In genomic region chr10:119597405-119598186, GRCh38 we compare ENCODE assay signal across 8 cellular contexts. TPM values are rescaled to one million over a fixed set of nuclear protein-coding genes. Genes with fewer than 3 reads are reported as not detected.
DNase-seq lines count a peak whose midpoint lies in the region; ATAC-seq and TF ChIP-seq lines count a peak whose summit lies in the region.

No MANE protein-coding gene starts in this region.

- H3K36me3 ChIP-seq in BE2C (peaks cover 15% of the 10 kb centered on the region), iPS-15b (ENCODE audit: control insufficient read depth, insufficient read depth, low read length) (no peaks in the 10 kb centered on the region), thoracic aorta (no peaks in the 10 kb centered on the region)

- TF ChIP-seq CTCF in BE2C (IDR thresholded peaks at IDR 0.05; ENCODE audit: low read depth, low read length) (no peak), GM20000 (IDR thresholded peaks at IDR 0.05; ENCODE audit: extremely low read depth, missing control alignments) (no peak), WI38 (IDR thresholded peaks at IDR 0.05; ENCODE audit: low read depth, low read length) (no peak), thoracic aorta (IDR thresholded peaks at IDR 0.05) (no peak)

- peak overlapping the region in 1 of 2 donors; percentile 98 for H3K27ac ChIP-seq in thoracic aorta

- no peaks in the 10 kb centered on the region for H3K9me3 ChIP-seq in BE2C
- no peaks in the 10 kb centered on the region for H3K9me3 ChIP-seq in iPS-15b (ENCODE audit: control insufficient read depth, insufficient read depth, low read length)
- no peaks in the 10 kb centered on the region for H3K9me3 ChIP-seq in thoracic aorta

- ATAC-seq in thoracic aorta (ENCODE audit: insufficient number of reproducible peaks, low FRiP score, low read depth), result no peak
- ATAC-seq in HG03097 (IDR thresholded peaks at IDR 0.05; ENCODE audit: low FRiP score, unreplicated experiment), result no peak
- no peak for ATAC-seq in GM19463 (IDR thresholded peaks at IDR 0.05; ENCODE audit: unreplicated experiment)

- H3K4me1 ChIP-seq in BE2C (peaks cover under 1% of the 10 kb centered on the region), iPS-15b (ENCODE audit: control insufficient read depth, insufficient read depth, low read length) (peaks cover 9% of the 10 kb centered on the region), thoracic aorta (ENCODE audit: control insufficient read depth in 1 of 2, low read depth in 2 of 2) (peaks cover 20 to 35% of the 10 kb centered on the region in 2 donors)

- H3K4me3 ChIP-seq in BE2C (ENCODE audit: low read depth, low read length) (peak overlapping the region; percentile 67), WI38 (ENCODE audit: low read depth, low read length) (peak overlapping the region; percentile 79), iPS-15b (ENCODE audit: low read depth, low read length) (peak overlapping the region; percentile 80), thoracic aorta (peak overlapping the region; percentile 92)

- peak overlapping the region; percentile 85 for H3K9ac ChIP-seq in iPS-15b (ENCODE audit: low read depth, low read length)

- no peaks in the 10 kb centered on the region for H3K27me3 ChIP-seq in BE2C
- no peaks in the 10 kb centered on the region for H3K27me3 ChIP-seq in iPS-15b (ENCODE audit: control insufficient read depth, insufficient read depth, low read length)
- H3K27me3 ChIP-seq in thoracic aorta (replicated peaks; ENCODE audit: insufficient read depth), result no peaks in the 10 kb centered on the region

- DNase-seq in BE2C (no peak), GM20000 (ENCODE audit: low spot score) (peak; percentile 51), thoracic aorta (ENCODE audit: low spot score) (no peak)
- DNase-seq in activated CD8-positive, alpha-beta memory T cell treated with anti-CD3 and anti-CD28 coated beads, Interleukin-2, amount 50 U/mL, for 4 hours, result no peak

RNA-seq across cellular contexts. Expression of gene TIAL1, which starts 0.8 kb away (rescaled TPM):
- 84.4 TPM for polyA plus RNA-seq in BE2C (2012; ENCODE audit: insufficient read depth, insufficient read length, low read depth)
- total RNA-seq in thoracic aorta, result 10 to 100 TPM; 72.4 to 79.5 TPM

RNA-seq across cellular contexts. Expression of gene BAG3, which starts 53.6 kb away (rescaled TPM):
- 51.7 TPM for polyA plus RNA-seq in BE2C (2012; ENCODE audit: insufficient read depth, insufficient read length, low read depth)
- 10 to 100 TPM; 48.9 to 87.6 TPM for total RNA-seq in thoracic aorta

RNA-seq across cellular contexts. Expression of gene RGS10, which starts 55.1 kb away (rescaled TPM):
- polyA plus RNA-seq in BE2C (2012; ENCODE audit: insufficient read depth, insufficient read length, low read depth), result 6.8 TPM
- total RNA-seq in thoracic aorta, result 10 to 100 TPM; 33.2 to 37.1 TPM
